Comparison of ENCODE assay signal across 12 cellular contexts in genomic region chr18:8962192-8962772, GRCh38.
"Had no signal": no experiment of that assay in that cellular context is flagged by ENCODE, and none has a peak within 500 bp of the region (broad histone marks: within the 10 kb centered on the region; RNA-seq: fewer than 3 reads in every experiment).

No MANE protein-coding gene starts in this region.

- H3K27me3 ChIP-seq: foreskin keratinocyte, neural progenitor cell, ovary had no signal

- H3K36me3 ChIP-seq: neural progenitor cell, ovary had no signal

- DNase-seq: activated CD4-positive, alpha-beta T cell treated with anti-CD3 and anti-CD28 coated beads, Interleukin-2, amount 50 U/mL, for 1 hour; activated naive CD4-positive, alpha-beta T cell treated with Interleukin-2 at 50 U/mL for 16 hours; activated T-cell treated with anti-CD3 and anti-CD28 coated beads for 4 hours; anterior cingulate cortex; cortex of kidney; effector memory CD4-positive, alpha-beta T cell; foreskin keratinocyte; ovary; stimulated activated CD4-positive, alpha-beta T cell treated with anti-CD3 and anti-CD28 coated beads, Interleukin-12 subunit alpha, Interleukin-12 subunit beta, amount 100 ng/mL, for 4 hours; stimulated activated CD4-positive, alpha-beta T cell treated with anti-CD3 and anti-CD28 coated beads, Interleukin-2, amount 100 ng/mL, for 24 hours; T-helper 2 cell had no signal

- H3K4me2 ChIP-seq: neural progenitor cell had no signal

- H3K9ac ChIP-seq: neural progenitor cell had no signal

- H3K27ac ChIP-seq: foreskin keratinocyte, neural progenitor cell, ovary had no signal

- H3K9me3 ChIP-seq: ovary had no signal

- H3K4me3 ChIP-seq: neural progenitor cell, ovary had no signal
